Comparison of ENCODE assay signal across 8 cellular contexts in the genomic region with DNA sequence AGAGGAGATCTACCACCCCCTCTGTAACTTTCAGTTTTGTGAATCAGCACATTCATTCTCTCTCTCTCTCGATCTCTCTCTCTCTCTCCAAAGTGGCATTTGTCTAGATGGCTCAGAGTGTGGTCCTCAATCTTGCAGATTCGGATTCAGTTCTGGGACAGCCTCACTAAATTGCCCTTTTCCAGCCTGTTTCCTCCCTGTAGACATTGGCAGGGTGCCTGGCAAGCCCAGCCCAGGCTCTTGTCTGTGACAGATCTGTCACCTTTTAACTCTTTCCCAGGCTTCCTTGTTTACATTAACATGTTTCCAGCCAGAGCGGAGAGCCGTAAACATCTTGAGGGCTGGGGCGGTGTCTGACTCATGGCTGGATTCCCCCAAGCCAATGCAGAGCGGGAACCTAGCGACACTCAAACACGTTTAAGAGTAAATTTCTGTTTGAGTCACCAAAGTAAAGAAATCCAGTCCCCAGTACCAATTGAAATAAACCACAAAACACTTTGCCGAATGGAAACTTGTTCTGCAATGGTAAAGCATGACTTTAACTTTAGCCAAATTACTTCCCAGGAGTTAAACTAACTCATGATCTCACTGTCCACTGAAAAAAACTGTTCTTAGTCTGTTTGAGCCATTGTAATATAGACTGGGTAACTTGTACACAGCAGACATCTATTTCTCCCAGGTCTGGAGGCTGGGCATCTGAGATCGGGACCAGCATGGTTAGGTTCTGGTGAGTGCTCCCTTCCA. TPM values are rescaled to one million over a fixed set of nuclear protein-coding genes. Genes with fewer than 3 reads are reported as not detected.
DNase-seq lines count a peak whose midpoint lies in the region; ATAC-seq and TF ChIP-seq lines count a peak whose summit lies in the region.

No MANE protein-coding gene starts in this region.

- H3K4me3 ChIP-seq in skeletal muscle satellite cell (ENCODE audit: low read length): peak overlapping the region; percentile 53
- H3K4me3 ChIP-seq in left ventricle myocardium inferior: no peak overlapping the region

- H3K27me3 ChIP-seq in skeletal muscle satellite cell (ENCODE audit: control insufficient read depth, insufficient read depth, low read length): no peaks in the 10 kb centered on the region
- peaks cover 76% of the 10 kb centered on the region for H3K27me3 ChIP-seq in left ventricle myocardium inferior (ENCODE audit: low read depth)

- peak overlapping the region; percentile 75 for H3K4me2 ChIP-seq in skeletal muscle satellite cell (ENCODE audit: low read length)

- no peaks in the 10 kb centered on the region for H3K9me3 ChIP-seq in skeletal muscle satellite cell (replicated peaks; ENCODE audit: low read length)
- H3K9me3 ChIP-seq in left ventricle myocardium inferior (replicated peaks): peaks cover 12% of the 10 kb centered on the region

- TF ChIP-seq CTCF in left ventricle myocardium inferior (IDR thresholded peaks at IDR 0.05; ENCODE audit: borderline replicate concordance): no peak

- ATAC-seq in HG02852 (IDR thresholded peaks at IDR 0.05; ENCODE audit: unreplicated experiment): peak; percentile 92

- no peak overlapping the region for H3K27ac ChIP-seq in left ventricle myocardium inferior (replicated peaks)

- H3K4me1 ChIP-seq in skeletal muscle satellite cell (ENCODE audit: control insufficient read depth, insufficient read depth, low read length) (peaks cover 25% of the 10 kb centered on the region), left ventricle myocardium inferior (no peaks in the 10 kb centered on the region)

- DNase-seq in NCI-H2081 (lab: John Stamatoyannopoulos, UW) (peak; percentile 27 to 67), NCI-H2081 treated with DMSO at 0.1 percent for 48 hours (lab: John Stamatoyannopoulos, UW) (no peak), NCI-H460 (ENCODE audit: extremely low read depth, low read depth) (peak; percentile 59), dedifferentiated amniotic fluid mesenchymal stem cell (ENCODE audit: extremely low spot score) (peak; percentile 79), NCI-H1417 treated with DMSO at 0.1 percent for 48 hours (lab: John Stamatoyannopoulos, UW) (no peak), left ventricle myocardium inferior (no peak)

- H3K9ac ChIP-seq in skeletal muscle satellite cell (ENCODE audit: low read depth, low read length): no peak overlapping the region

- intact Hi-C loops in left ventricle myocardium inferior (cut with micrococcal nuclease): no loop called here

- H3K36me3 ChIP-seq in skeletal muscle satellite cell (ENCODE audit: insufficient read depth, low read length): no peaks in the 10 kb centered on the region
- H3K36me3 ChIP-seq in left ventricle myocardium inferior: no peaks in the 10 kb centered on the region

RNA-seq across cellular contexts. Expression of gene CYP27C1, which starts 6.6 kb away (rescaled TPM):
- not detected in 2 replicates for total RNA-seq in NCI-H460 (2014; rRNA removed; shearing (Covaris generic))
- not detected in 2 replicates for polyA plus RNA-seq in NCI-H460 (2014; cell fraction: nucleus; rRNA removed)
- not detected in 2 replicates for total RNA-seq in skeletal muscle satellite cell (2012; rRNA removed)
- total RNA-seq in left ventricle myocardium inferior: 0.11 TPM

Comparison
In these comparisons a context has a peak if more than half of its experiments do, and no peak if none do; other contexts are left out.
1. DNase-seq: peak in NCI-H2081 (2 of 2), NCI-H460 (single experiment) and dedifferentiated amniotic fluid mesenchymal stem cell (single experiment); none in NCI-H2081 treated with DMSO at 0.1 percent for 48 hours (single experiment), NCI-H1417 treated with DMSO at 0.1 percent for 48 hours (single experiment) and left ventricle myocardium inferior (single experiment).